ENCODE assay signal across 7 cellular contexts in the genomic region with DNA sequence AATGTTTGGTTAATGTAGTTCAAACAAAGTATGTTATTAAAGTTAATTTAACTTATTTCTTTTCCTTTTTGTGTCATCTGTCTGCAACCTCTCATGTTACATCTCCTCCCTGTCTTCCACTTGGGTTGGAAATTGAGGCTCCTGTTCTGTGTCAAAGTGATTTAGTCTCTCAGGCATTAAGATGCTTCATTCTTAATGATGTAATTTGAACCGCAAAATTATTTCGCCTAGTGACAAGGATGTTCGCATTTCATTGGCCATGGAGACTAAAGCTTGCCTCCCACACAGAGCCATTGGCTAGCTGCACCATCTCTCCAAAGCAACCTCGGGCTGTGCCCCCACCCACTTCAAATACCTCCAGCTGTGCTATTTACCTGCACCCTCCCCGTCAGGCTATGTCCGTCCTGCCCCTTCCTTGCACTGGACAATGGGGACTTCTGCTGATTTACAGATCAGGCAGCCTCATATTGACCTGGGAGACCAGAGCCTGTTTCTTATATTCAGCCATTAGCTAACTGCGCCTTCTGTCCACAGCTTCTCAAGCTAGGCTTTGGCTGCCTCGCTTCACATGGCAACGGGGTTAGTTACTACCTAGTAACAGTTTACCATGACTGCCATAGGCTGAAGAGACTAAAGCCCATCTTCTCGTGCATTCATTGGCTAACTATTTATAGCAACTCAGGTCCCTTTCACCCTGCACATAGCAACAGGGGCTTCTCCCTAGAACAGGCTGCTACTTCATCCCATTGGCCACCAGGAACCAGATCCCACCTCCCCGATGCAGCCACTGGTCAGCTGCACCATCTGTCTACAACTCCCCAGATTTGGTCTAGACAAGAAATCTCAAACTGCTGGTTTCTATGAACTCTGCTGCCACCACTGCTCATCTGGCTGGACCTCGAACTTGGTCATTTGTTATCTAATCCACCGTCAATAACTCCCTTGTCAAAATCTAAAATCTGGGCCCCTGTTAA. TPM values are rescaled to one million over a fixed set of nuclear protein-coding genes. Genes with fewer than 3 reads are reported as not detected.
DNase-seq lines count a peak whose midpoint lies in the region; ATAC-seq and TF ChIP-seq lines count a peak whose summit lies in the region.

No MANE protein-coding gene starts in this region.

- peak; percentile 85 for DNase-seq in GM06990 (ENCODE audit: extremely low read depth, insufficient read length)
- DNase-seq in Peyer's patch = peak; percentile 49 to 86 (median 74)
- peak; percentile 9 for DNase-seq in central memory CD4-positive, alpha-beta T cell
- peak; percentile 94 for DNase-seq in retinal pigment epithelial cell (ENCODE audit: low read depth)

- H3K4me3 ChIP-seq in GM06990 (replicated peaks; ENCODE audit: low read depth, low read length) = peak overlapping the region; percentile 33
- peak overlapping the region; percentile 62 for H3K4me3 ChIP-seq in HUES6 (ENCODE audit: low read depth, low read length)
- H3K4me3 ChIP-seq in Peyer's patch = peak overlapping the region; percentile 15 to 34 (median 22)
- H3K4me3 ChIP-seq in iPS-18c (ENCODE audit: insufficient read depth, low read depth, low read length) = peak overlapping the region; percentile 68
- H3K4me3 ChIP-seq in retinal pigment epithelial cell (ENCODE audit: low read length) = peak overlapping the region; percentile 46

- peak; percentile 88 for ATAC-seq in GM21576 (IDR thresholded peaks at IDR 0.05; ENCODE audit: unreplicated experiment)

- H3K9me3 ChIP-seq in HUES6 (ENCODE audit: control insufficient read depth, insufficient read depth, low read depth, low read length) (no peaks in the 10 kb centered on the region; the same call in 1 of the 2 replicates), Peyer's patch (no peaks in the 10 kb centered on the region), iPS-18c (ENCODE audit: control insufficient read depth, insufficient read depth, low read length) (peaks cover 3% of the 10 kb centered on the region)

- TF ChIP-seq POLR2A in Peyer's patch (IDR thresholded peaks at IDR 0.05) = no peak

- H3K9ac ChIP-seq in HUES6 (ENCODE audit: low read length) = peak overlapping the region; percentile 68

- no peak for TF ChIP-seq CTCF in GM06990 (IDR thresholded peaks at IDR 0.05; ENCODE audit: insufficient read depth, low read length, poor library complexity, severe bottlenecking)
- TF ChIP-seq CTCF in Peyer's patch (IDR thresholded peaks at IDR 0.05) = no peak
- TF ChIP-seq CTCF in retinal pigment epithelial cell (conservative IDR thresholded peaks at IDR 0.05; ENCODE audit: low read depth, low read length) = peak; percentile 13

- H3K27ac ChIP-seq in HUES6 (ENCODE audit: low read depth, low read length) (peak overlapping the region; percentile 27; the same call in 1 of the 2 replicates), Peyer's patch (peak overlapping the region; percentile 48 to 79 (median 75))

- no peaks in the 10 kb centered on the region for H3K27me3 ChIP-seq in GM06990 (replicated peaks; ENCODE audit: control insufficient read depth, insufficient read depth, low read length)
- H3K27me3 ChIP-seq in HUES6 (ENCODE audit: control insufficient read depth, insufficient read depth, low read length) = no peaks in the 10 kb centered on the region
- no peaks in the 10 kb centered on the region for H3K27me3 ChIP-seq in Peyer's patch

- no peaks in the 10 kb centered on the region for H3K36me3 ChIP-seq in GM06990 (ENCODE audit: control insufficient read depth, insufficient read depth, low read length)
- no peaks in the 10 kb centered on the region for H3K36me3 ChIP-seq in HUES6 (ENCODE audit: control insufficient read depth, insufficient read depth, low read length)
- H3K36me3 ChIP-seq in Peyer's patch = no peaks in the 10 kb centered on the region

- H3K4me1 ChIP-seq in HUES6 (ENCODE audit: control insufficient read depth, insufficient read depth, low read length) (peaks cover 13% of the 10 kb centered on the region; the same call in 1 of the 2 replicates), Peyer's patch (no peaks in the 10 kb centered on the region)

RNA-seq across cellular contexts. Expression of a gene that starts 8.6 kb away (rescaled TPM):
- not detected for total RNA-seq in Peyer's patch

Comparison
In these comparisons a context has a peak if more than half of its experiments do, and no peak if none do; other contexts are left out.
1. Peak in every context shown above with its lines: DNase-seq, ATAC-seq, H3K4me3 ChIP-seq and H3K27ac ChIP-seq.
2. DNase-seq: peak in every context shown above with its lines; median percentile 94 in retinal pigment epithelial cell; 85 in GM06990; 74 in Peyer's patch; 9 in central memory CD4-positive, alpha-beta T cell.